Comparison of ENCODE assay signal across 19 cellular contexts in genomic region chr4:176583278-176583677, GRCh38.
"Had no signal": no experiment of that assay in that cellular context is flagged by ENCODE, and none has a peak within 500 bp of the region (broad histone marks: within the 10 kb centered on the region; RNA-seq: fewer than 3 reads in every experiment).

No MANE protein-coding gene starts in this region.

- H3K27ac ChIP-seq: coronary artery, dorsolateral prefrontal cortex, esophagus muscularis mucosa, gastrocnemius medialis, heart right ventricle, left lung, lower lobe of right lung had no signal

- H3K4me3 Mint-ChIP-seq: mesothelial cell of epicardium, naive B cell had no signal

- H3K4me3 ChIP-seq: coronary artery, dorsolateral prefrontal cortex, esophagus muscularis mucosa, gastrocnemius medialis, heart right ventricle, left lung, lower lobe of right lung, mucosa of descending colon had no signal

- H3K27me3 ChIP-seq: esophagus muscularis mucosa, gastrocnemius medialis, heart right ventricle, left lung had no signal

- H3K4me1 ChIP-seq: esophagus muscularis mucosa, gastrocnemius medialis, heart right ventricle, left lung, lower lobe of right lung had no signal

- H3K9me3 ChIP-seq: esophagus muscularis mucosa, gastrocnemius medialis, heart right ventricle, left lung, lower lobe of right lung, mucosa of descending colon had no signal

- H3K27me3 Mint-ChIP-seq: naive B cell had no signal

- H3K36me3 ChIP-seq: esophagus muscularis mucosa, gastrocnemius medialis, heart right ventricle, left lung, lower lobe of right lung had no signal

- DNase-seq: dermis blood vessel endothelial cell; dorsolateral prefrontal cortex; effector CD4-positive, alpha-beta T cell; effector memory CD4-positive, alpha-beta T cell; foreskin melanocyte; gastrocnemius medialis; glutamatergic neuron; head of caudate nucleus; heart right ventricle; hippocampal formation; left cardiac atrium; left lung; left ventricle myocardium superior; lower lobe of right lung; mucosa of descending colon; naive B cell had no signal

- H3K27ac Mint-ChIP-seq: mesothelial cell of epicardium had no signal

- H3K36me3 Mint-ChIP-seq: mesothelial cell of epicardium, naive B cell had no signal

- H3K4me1 Mint-ChIP-seq: naive B cell had no signal

- ATAC-seq: gastrocnemius medialis, heart right ventricle, left cardiac atrium, left lung, left ventricle myocardium superior, lower lobe of right lung, mucosa of descending colon had no signal
